Comparison of ENCODE assay signal across 14 cellular contexts in genomic region chrY:13082748-13083147, GRCh38.
DNase-seq lines count a peak whose midpoint lies in the region; FAIRE-seq and TF ChIP-seq lines count a peak whose summit lies in the region.
"Had no signal": no experiment of that assay in that cellular context is flagged by ENCODE, and none has a peak within 500 bp of the region (broad histone marks: within the 10 kb centered on the region; RNA-seq: fewer than 3 reads in every experiment).

No MANE protein-coding gene starts in this region.

- no peak overlapping the region for H4K8ac ChIP-seq in H1 (ENCODE audit: extremely low read depth, insufficient read depth, low read length)

- no peak overlapping the region for H3K9ac ChIP-seq in H1 (replicated peaks in 1 of 4; ENCODE audit: extremely low read depth in 1 of 4, low read depth in 3 of 4, low read length in 3 of 4)
- H3K9ac ChIP-seq in kidney (ENCODE audit: low read length in 2 of 2) = no peak overlapping the region

- H4K5ac ChIP-seq in H1 (ENCODE audit: insufficient read length, low read depth, low read length) = no peak overlapping the region

- CTCF ChIA-PET in GM10248 (lab: Yijun Ruan, JAX) = no interaction called here
- CTCF ChIA-PET in H1 (lab: Charles Lee; ENCODE audit: partially characterized antibody) = no interaction called here

- no peak overlapping the region for H3K4me3 ChIP-seq in Jurkat, Clone E6-1 (ENCODE audit: low read length)
- H3K4me3 ChIP-seq in H1 (ENCODE audit: extremely low read depth in 1 of 4, insufficient read depth in 2 of 4, low read depth in 3 of 4, low read length in 4 of 4) = no peak overlapping the region
- H3K4me3 ChIP-seq in kidney (ENCODE audit: low read length in 2 of 2) = no peak overlapping the region

- POLR2A ChIA-PET in GM10248 (lab: Yijun Ruan, JAX) (no interaction called here), H1 (lab: Charles Lee; ENCODE audit: partially characterized antibody) (no interaction called here)

- no peak overlapping the region for H2BK15ac ChIP-seq in H1 (ENCODE audit: low read length)

- H3K36me3 ChIP-seq in H1 (ENCODE audit: control insufficient read depth in 2 of 4, insufficient read depth in 4 of 4, low read length in 3 of 4) (no peaks in the 10 kb centered on the region), kidney (ENCODE audit: control insufficient read depth in 1 of 2, insufficient read depth in 2 of 2, low read length in 2 of 2) (no peaks in the 10 kb centered on the region)

- H3K79me1 ChIP-seq in H1 (ENCODE audit: low read depth, low read length) = no peaks in the 10 kb centered on the region

- H3K9me3 ChIP-seq in H1 (ENCODE audit: insufficient read depth in 2 of 2, low read depth in 1 of 2, low read length in 1 of 2) (no peaks in the 10 kb centered on the region), kidney (ENCODE audit: control insufficient read depth in 1 of 2, low read length in 2 of 2) (no peaks in the 10 kb centered on the region)

- no peak overlapping the region for H3K4ac ChIP-seq in H1 (replicated peaks; ENCODE audit: insufficient read length, low read depth, low read length)

- no peak overlapping the region for H2BK12ac ChIP-seq in H1 (ENCODE audit: low read depth, low read length)

- H3K14ac ChIP-seq in H1 (ENCODE audit: insufficient read length) = no peak overlapping the region

- DNase-seq in GM10248 (ENCODE audit: extremely low spot score) = no peak
- DNase-seq in GM12891 (ENCODE audit: insufficient read length, low spot score) = no peak
- DNase-seq in Jurkat, Clone E6-1 (ENCODE audit: low read depth, low spot score) = peak; percentile 8
- no peak for DNase-seq in H1 (ENCODE audit: low read depth in 1 of 2, low spot score in 2 of 2)
- no peak for DNase-seq in kidney
- DNase-seq in erythroblast (lab: John Stamatoyannopoulos, UW) = no peak
- DNase-seq in HuH-7.5 (ENCODE audit: low spot score) = no peak
- DNase-seq: CD4-positive, alpha-beta T cell; DMS79 treated with DMSO at 0.1 percent for 48 hours; GDM1; NCI-H1930; NCI-H2171 treated with DMSO at 0.1 percent for 48 hours; NCI-H774; SIG-M5 had no signal

- H3K56ac ChIP-seq in H1 (replicated peaks; ENCODE audit: insufficient read length, low read depth, low read length) = no peak overlapping the region

- no peak overlapping the region for H2AFZ ChIP-seq in H1 (ENCODE audit: low read length)

- no peak overlapping the region for H2BK120ac ChIP-seq in H1 (replicated peaks; ENCODE audit: low read depth, low read length)

- TF ChIP-seq CTCF in GM10248 (IDR thresholded peaks at IDR 0.05; ENCODE audit: control extremely low read depth, extremely low read depth, low read depth, missing control alignments) (peak; percentile 29), H1 (IDR thresholded peaks at IDR 0.05; ENCODE audit: control extremely low read depth in 1 of 3, insufficient read depth in 1 of 3, low read depth in 1 of 3, low read length in 3 of 3) (peak; percentile 33 to 56 (median 45)), kidney (IDR thresholded peaks at IDR 0.05; ENCODE audit: borderline replicate concordance, extremely low read depth, insufficient read depth) (no peak)

- TF ChIP-seq RAD21 in H1 (IDR thresholded peaks at IDR 0.05 in 1 of 2, conservative IDR thresholded peaks at IDR 0.05 in 1 of 2; ENCODE audit: low read depth in 2 of 2, low read length in 2 of 2) = peak; percentile 53 to 61

- no peak overlapping the region for H4K91ac ChIP-seq in H1 (replicated peaks; ENCODE audit: insufficient read length, low read length)

- TF ChIP-seq EP300 in H1 (IDR thresholded peaks at IDR 0.05; ENCODE audit: borderline replicate concordance in 1 of 2, low read depth in 2 of 2, low read length in 2 of 2) = no peak

- no peaks in the 10 kb centered on the region for H3K4me1 ChIP-seq in H1 (replicated peaks in 1 of 4; ENCODE audit: control insufficient read depth in 3 of 4, insufficient read depth in 4 of 4, low read length in 3 of 4)
- no peaks in the 10 kb centered on the region for H3K4me1 ChIP-seq in kidney (ENCODE audit: control insufficient read depth in 1 of 2, insufficient read depth in 1 of 2, low read depth in 1 of 2, low read length in 2 of 2)

- peak overlapping the region; percentile 24; the same call in 1 of the 2 replicates for H2AK5ac ChIP-seq in H1 (ENCODE audit: low read depth, low read length)

- no peaks in the 10 kb centered on the region for H3K23me2 ChIP-seq in H1 (ENCODE audit: low read depth, low read length)

- FAIRE-seq in GM12891 (lab: Jason Lieb, UNC) (peak; percentile 72), H1 (lab: Jason Lieb, UNC) (no peak), kidney (lab: Jason Lieb, UNC) (no peak)

- H3K27ac ChIP-seq in H1 (ENCODE audit: low read depth, low read length) (no peak overlapping the region), kidney (ENCODE audit: low read depth in 2 of 2, low read length in 2 of 2) (no peak overlapping the region)

- H3K27me3 ChIP-seq in H1 (replicated peaks in 1 of 4; ENCODE audit: control insufficient read depth in 3 of 4, extremely low read depth in 1 of 4, insufficient read depth in 3 of 4, low read length in 3 of 4) = no peaks in the 10 kb centered on the region

- H2BK20ac ChIP-seq in H1 (ENCODE audit: low read length) = no peak overlapping the region

- no peak for TF ChIP-seq POLR2A in GM12891 (IDR thresholded peaks at IDR 0.05; ENCODE audit: low read depth, low read length)
- TF ChIP-seq POLR2A in H1 (IDR thresholded peaks at IDR 0.05; ENCODE audit: control extremely low read depth in 1 of 2, low read depth in 2 of 2, low read length in 2 of 2) = no peak
- TF ChIP-seq POLR2A in erythroblast (IDR thresholded peaks at IDR 0.05; ENCODE audit: low read length) = no peak

- H3K4me2 ChIP-seq in H1 (ENCODE audit: insufficient read depth in 1 of 2, low read depth in 2 of 2, low read length in 2 of 2) = no peak overlapping the region

- no peak overlapping the region for H2BK5ac ChIP-seq in H1 (ENCODE audit: low read depth, low read length)

- no peaks in the 10 kb centered on the region for H3K79me2 ChIP-seq in H1 (ENCODE audit: control insufficient read depth in 1 of 2, insufficient read depth in 2 of 2, low read length in 2 of 2)

- no peak overlapping the region for H3K18ac ChIP-seq in H1 (ENCODE audit: extremely low read depth, low read length)

- intact Hi-C loops in kidney (cut with DNase I) = no loop called here

- no peak overlapping the region for H3K23ac ChIP-seq in H1 (ENCODE audit: insufficient read length)

- H4K20me1 ChIP-seq in H1 (replicated peaks in 1 of 2; ENCODE audit: control insufficient read depth in 1 of 2, insufficient read depth in 2 of 2, low read length in 2 of 2) = no peaks in the 10 kb centered on the region

TF ChIP-seq in GM12891, 5 proteins besides CTCF, POLR2A, EP300 and RAD21:
- no peak for TF ChIP-seq PAX5 (IDR thresholded peaks at IDR 0.05; ENCODE audit: insufficient read depth, low read length, severe bottlenecking)
- TF ChIP-seq POLR2AphosphoS5 (IDR thresholded peaks at IDR 0.05; ENCODE audit: low read depth, low read length) = no peak
- TF ChIP-seq POU2F2 (IDR thresholded peaks at IDR 0.05; ENCODE audit: low read depth, low read length) = no peak
- no peak for TF ChIP-seq SPI1 (IDR thresholded peaks at IDR 0.05; ENCODE audit: low read depth, low read length)
- TF ChIP-seq TAF1 (IDR thresholded peaks at IDR 0.05; ENCODE audit: low read depth, low read length) = no peak
TF ChIP-seq in GM12891: peak in this region for 0.

TF ChIP-seq in H1, 55 proteins besides CTCF, POLR2A, EP300 and RAD21:
- TF ChIP-seq SP4 (IDR thresholded peaks at IDR 0.05; ENCODE audit: low read length) (no peak), SUZ12 (IDR thresholded peaks at IDR 0.05; ENCODE audit: low read length) (no peak), TEAD4 (IDR thresholded peaks at IDR 0.05; ENCODE audit: low read depth, low read length) (no peak), BCL11A (IDR thresholded peaks at IDR 0.05; ENCODE audit: low read depth in 2 of 2, low read length in 2 of 2) (no peak), MAFK (IDR thresholded peaks at IDR 0.05; ENCODE audit: low read depth, low read length) (no peak), SIX5 (IDR thresholded peaks at IDR 0.05; ENCODE audit: low read depth, low read length) (no peak), ASH2L (IDR thresholded peaks at IDR 0.05; ENCODE audit: low read length) (no peak), JUND (IDR thresholded peaks at IDR 0.05; ENCODE audit: low read length) (no peak), ATF3 (IDR thresholded peaks at IDR 0.05; ENCODE audit: insufficient read depth, low read depth, low read length) (no peak), RXRA (IDR thresholded peaks at IDR 0.05; ENCODE audit: insufficient read depth, low read depth, low read length) (no peak), TCF12 (IDR thresholded peaks at IDR 0.05; ENCODE audit: low read depth, low read length) (no peak), GABPA (IDR thresholded peaks at IDR 0.05; ENCODE audit: borderline replicate concordance, insufficient read depth, low read length) (no peak), KDM4A (IDR thresholded peaks at IDR 0.05; ENCODE audit: low read depth, low read length, severe bottlenecking) (no peak), GTF2F1 (IDR thresholded peaks at IDR 0.05; ENCODE audit: borderline replicate concordance, low read depth, low read length) (no peak)
TF ChIP-seq in H1: peak in this region for 0.
